Comparison of ENCODE assay signal across 14 cellular contexts in the genomic region with DNA sequence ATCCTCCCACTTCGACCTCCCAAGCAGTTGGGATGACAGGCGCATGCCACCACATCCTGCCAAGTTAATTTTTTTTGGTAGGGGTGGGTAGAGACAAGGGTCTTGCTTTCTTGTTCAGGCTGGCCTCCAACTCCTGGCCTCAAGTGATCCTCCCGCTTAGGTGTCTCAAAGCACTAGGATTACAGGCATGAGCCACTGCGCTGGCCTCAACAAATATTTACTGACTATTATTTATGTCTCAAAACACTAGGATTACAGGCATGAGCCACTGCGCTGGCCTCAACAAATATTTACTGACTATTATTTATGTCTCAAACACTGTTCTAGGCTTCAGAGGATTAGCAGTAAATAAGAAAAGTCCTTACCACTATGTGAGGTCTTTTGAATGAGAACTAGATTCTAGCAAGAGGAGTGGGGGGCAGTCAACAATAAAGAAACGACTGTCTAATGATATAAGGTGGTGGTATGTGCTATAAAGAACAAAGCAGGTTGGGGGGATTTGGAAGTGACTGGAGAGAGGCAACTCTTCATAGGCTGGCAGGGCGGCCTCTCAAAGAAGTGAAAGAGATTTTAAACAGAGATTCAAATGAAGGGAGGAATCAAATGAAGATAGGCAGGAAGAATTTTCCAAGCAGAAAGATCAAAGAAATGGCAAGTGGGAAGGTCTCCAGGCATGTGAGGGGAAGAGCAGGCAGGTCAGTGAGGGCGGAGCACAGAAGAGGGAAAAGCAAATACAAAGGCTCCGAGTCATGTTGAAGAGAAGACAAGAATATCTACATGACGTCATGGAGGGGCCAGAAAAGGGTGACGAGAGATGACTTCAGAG. TPM values are rescaled to one million over a fixed set of nuclear protein-coding genes. Genes with fewer than 3 reads are reported as not detected.
A peak's percentile ranks its signal among the peaks of the same experiment; 100 is the strongest.
DNase-seq lines count a peak whose midpoint lies in the region; ATAC-seq and TF ChIP-seq lines count a peak whose summit lies in the region.
"Had no signal": no experiment of that assay in that cellular context is flagged by ENCODE, and none has a peak within 500 bp of the region (broad histone marks: within the 10 kb centered on the region; RNA-seq: fewer than 3 reads in every experiment).

No MANE protein-coding gene starts in this region.

- no peak overlapping the region for H2BK20ac ChIP-seq in IMR-90 (ENCODE audit: low read depth, low read length)

- no peaks in the 10 kb centered on the region for H3K9me3 ChIP-seq in IMR-90 (ENCODE audit: control insufficient read depth, insufficient read depth, low read length)
- no peaks in the 10 kb centered on the region for H3K9me3 ChIP-seq in left lung
- H3K9me3 ChIP-seq in heart left ventricle: no peaks in the 10 kb centered on the region
- H3K9me3 ChIP-seq: left ventricle myocardium inferior had no signal

- no peak overlapping the region for H3K4ac ChIP-seq in IMR-90 (ENCODE audit: low read depth, low read length)

- peaks cover 9% of the 10 kb centered on the region for H3K27me3 ChIP-seq in IMR-90 (ENCODE audit: control insufficient read depth, insufficient read depth, low read length)
- no peaks in the 10 kb centered on the region for H3K27me3 ChIP-seq in left lung
- no peaks in the 10 kb centered on the region for H3K27me3 ChIP-seq in heart left ventricle

- TF ChIP-seq CTCF in IMR-90 (conservative IDR thresholded peaks at IDR 0.05; ENCODE audit: low read depth, low read length): no peak
- no peak for TF ChIP-seq CTCF in left lung (IDR thresholded peaks at IDR 0.05)
- TF ChIP-seq CTCF in heart left ventricle (IDR thresholded peaks at IDR 0.05): no peak

- no peak overlapping the region for H3K14ac ChIP-seq in IMR-90 (replicated peaks; ENCODE audit: low read depth, low read length)

- H4K91ac ChIP-seq in IMR-90 (ENCODE audit: insufficient read depth, low read depth, low read length): no peak overlapping the region

- H3K9me1 ChIP-seq in IMR-90 (ENCODE audit: insufficient read depth, low read length): no peaks in the 10 kb centered on the region; the same call in 1 of the 2 replicates

- in situ Hi-C loops in Caki2 (cut with HindIII; ENCODE audit: low pct_unique_long_range_greater_than_20kb, low sequenced_read_pairs) (no loop called here), IMR-90 (cut with MboI; ENCODE audit: low sequenced_read_pairs) (no loop called here), SK-MEL-5 (cut with HindIII; ENCODE audit: low pct_unique_long_range_greater_than_20kb, low sequenced_read_pairs) (no loop called here)

- WGBS in IMR-90 (ENCODE audit: extremely low coverage in 2 of 2, insufficient read length in 1 of 2), 2 experiments: 56% methylated on average over 5 of the region's 11 CpGs; no CpG with 5 or more reads in 1 of the 2 experiments
- 66 to 71% (median 69%) methylated on average over 11 of the region's 11 CpGs for WGBS in heart left ventricle, 4 donors

- no peak overlapping the region for H3K4me2 ChIP-seq in IMR-90 (ENCODE audit: low read depth, low read length)

- H3K4me1 ChIP-seq in IMR-90 (ENCODE audit: control insufficient read depth, insufficient read depth, low read length): no peaks in the 10 kb centered on the region
- H3K4me1 ChIP-seq in left lung: peaks cover 0 to 10% of the 10 kb centered on the region in 2 donors
- peaks cover 0 to 6% (median 0%) of the 10 kb centered on the region in 12 donors for H3K4me1 ChIP-seq in heart left ventricle
- H3K4me1 ChIP-seq: left ventricle myocardium inferior had no signal

- no peak overlapping the region for H3K23ac ChIP-seq in IMR-90 (ENCODE audit: low read depth, low read length)

- H2BK5ac ChIP-seq in IMR-90 (ENCODE audit: low read depth, low read length, poor library complexity, severe bottlenecking): no peak overlapping the region

- POLR2A ChIA-PET in IMR-90 (lab: Charles Lee; ENCODE audit: unreplicated experiment): no interaction called here

- TF ChIP-seq POLR2A in IMR-90 (IDR thresholded peaks at IDR 0.05; ENCODE audit: low read depth, low read length) (no peak), heart left ventricle (IDR thresholded peaks at IDR 0.05) (no peak)

- no peak overlapping the region for H4K5ac ChIP-seq in IMR-90 (ENCODE audit: low read depth, low read length)

- no peaks in the 10 kb centered on the region for H3K36me3 ChIP-seq in IMR-90 (ENCODE audit: control insufficient read depth, insufficient read depth, low read length)
- H3K36me3 ChIP-seq in left lung: no peaks in the 10 kb centered on the region
- H3K36me3 ChIP-seq in heart left ventricle: no peaks in the 10 kb centered on the region
- H3K36me3 ChIP-seq: left ventricle myocardium inferior had no signal

- intact Hi-C loops in IMR-90 (cut with micrococcal nuclease) (no loop called here), left lung (cut with DNase I) (no loop called here), heart left ventricle (cut with DNase I) (no loop called here)

- H2AK5ac ChIP-seq in IMR-90 (ENCODE audit: low read depth, low read length): no peak overlapping the region

- dilution Hi-C loops in IMR-90 (cut with HindIII; ENCODE audit: low sequenced_read_pairs, unreplicated experiment): no loop called here

- H3K9ac ChIP-seq in IMR-90 (ENCODE audit: low read depth, low read length): no peak overlapping the region

- H2BK120ac ChIP-seq in IMR-90 (ENCODE audit: low read depth, low read length): no peak overlapping the region

- no peak overlapping the region for H2AFZ ChIP-seq in IMR-90 (replicated peaks; ENCODE audit: low read length, poor library complexity)

- no peak overlapping the region for H2AK9ac ChIP-seq in IMR-90 (replicated peaks; ENCODE audit: low read depth, low read length, poor library complexity)

- no peaks in the 10 kb centered on the region for H3K79me1 ChIP-seq in IMR-90 (ENCODE audit: low read depth in 1 of 2, low read length in 2 of 2)

- no peak for ATAC-seq in IMR-90 (ENCODE audit: low read depth)
- peak; percentile 90 for ATAC-seq in left lung
- no peak for ATAC-seq in heart left ventricle
- ATAC-seq: natural killer cell had no signal

- H3K4me3 ChIP-seq in IMR-90 (ENCODE audit: insufficient read depth, low read depth, low read length) (no peak overlapping the region), left lung (no peak overlapping the region), heart left ventricle (no peak overlapping the region)
- H3K4me3 ChIP-seq: left ventricle myocardium inferior had no signal

- H4K8ac ChIP-seq in IMR-90 (ENCODE audit: low read depth in 2 of 2, low read length in 2 of 2): no peak overlapping the region

- no peak overlapping the region for H3K56ac ChIP-seq in IMR-90 (ENCODE audit: extremely low read depth, insufficient read depth, low read length)

- no peak overlapping the region for H2BK15ac ChIP-seq in IMR-90 (ENCODE audit: low read depth, low read length)

- CTCF ChIA-PET in IMR-90 (lab: Yijun Ruan, JAX): no interaction called here

- no peak for TF ChIP-seq RAD21 in IMR-90 (IDR thresholded peaks at IDR 0.05; ENCODE audit: low read length)

- no peak overlapping the region for H3K18ac ChIP-seq in IMR-90 (ENCODE audit: low read depth, low read length)

- no TSS peak for BruUV-seq in IMR-90 (replicated peaks; lab: Mats Ljungman, UMichigan)

- no peaks in the 10 kb centered on the region for H4K20me1 ChIP-seq in IMR-90 (ENCODE audit: insufficient read depth, low read length)

- DNase-seq in Caki2 (ENCODE audit: low read depth) (peak; percentile 34), IMR-90 (peak; percentile 34), SK-MEL-5 (ENCODE audit: low read depth, low spot score) (peak; percentile 28), left lung (no peak), NCI-H2107 (lab: John Stamatoyannopoulos, UW) (no peak), heart left ventricle (no peak), HuH-7 (ENCODE audit: low spot score) (no peak)
- no peak for DNase-seq in NK-92 treated with Interleukin-12 subunit alpha and Interleukin-12 subunit beta, amount 100 ng/mL, for 24 hours (lab: John Stamatoyannopoulos, UW)
- DNase-seq: activated CD4-positive, alpha-beta T cell treated with anti-CD3 and anti-CD28 coated beads, Interleukin-2, amount 10 ng/mL, durations not matched to agents 24 days and 14 days; activated T-cell treated with anti-CD3 and anti-CD28 coated beads, Interleukin-2, amount 50 U/mL, for 24 hours; left ventricle myocardium inferior; natural killer cell; RPMI8226; T-helper 2 cell had no signal

- H3K27ac ChIP-seq in IMR-90 (ENCODE audit: insufficient read depth, low read length) (no peak overlapping the region), left lung (no peak overlapping the region), heart left ventricle (no peak overlapping the region)
- H3K27ac ChIP-seq: left ventricle myocardium inferior had no signal

TF ChIP-seq in IMR-90, 13 proteins besides CTCF, POLR2A, EP300 and RAD21 (continues in another document):
- no peak for TF ChIP-seq SMC3 (IDR thresholded peaks at IDR 0.05; ENCODE audit: low read depth, low read length)
- no peak for TF ChIP-seq CEBPB (IDR thresholded peaks at IDR 0.05; ENCODE audit: low read depth, low read length)
- TF ChIP-seq MAZ (IDR thresholded peaks at IDR 0.05; ENCODE audit: borderline replicate concordance, low read depth, low read length): no peak
- no peak for TF ChIP-seq FOS (IDR thresholded peaks at IDR 0.05; ENCODE audit: low read depth, low read length)
- TF ChIP-seq BHLHE40 (IDR thresholded peaks at IDR 0.05; ENCODE audit: low read depth, low read length): no peak
- TF ChIP-seq, protein P1, sequence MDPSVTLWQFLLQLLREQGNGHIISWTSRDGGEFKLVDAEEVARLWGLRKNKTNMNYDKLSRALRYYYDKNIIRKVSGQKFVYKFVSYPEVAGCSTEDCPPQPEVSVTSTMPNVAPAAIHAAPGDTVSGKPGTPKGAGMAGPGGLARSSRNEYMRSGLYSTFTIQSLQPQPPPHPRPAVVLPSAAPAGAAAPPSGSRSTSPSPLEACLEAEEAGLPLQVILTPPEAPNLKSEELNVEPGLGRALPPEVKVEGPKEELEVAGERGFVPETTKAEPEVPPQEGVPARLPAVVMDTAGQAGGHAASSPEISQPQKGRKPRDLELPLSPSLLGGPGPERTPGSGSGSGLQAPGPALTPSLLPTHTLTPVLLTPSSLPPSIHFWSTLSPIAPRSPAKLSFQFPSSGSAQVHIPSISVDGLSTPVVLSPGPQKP (IDR thresholded peaks at IDR 0.05; ENCODE audit: borderline replicate concordance, low read depth, low read length): no peak
- no peak for TF ChIP-seq MAFK (IDR thresholded peaks at IDR 0.05; ENCODE audit: low read depth, low read length)
- TF ChIP-seq NFE2L2 (IDR thresholded peaks at IDR 0.05; ENCODE audit: low read depth, low read length): no peak

RNA-seq across cellular contexts. Expression of gene ACSL1, which starts 12.7 kb away (rescaled TPM):
- total RNA-seq in Caki2 (2014; rRNA removed; shearing (Covaris generic); ENCODE audit: low replicate concordance): 37.8 and 42.8 TPM in 2 replicates
- total RNA-seq in IMR-90 (2012; rRNA removed) (26.0 and 27.5 TPM in 2 replicates), left lung (100 to 1,000 TPM; 150 to 270 TPM), heart left ventricle (100 to 1,000 TPM; 171 to 603 (median 266) TPM)
- polyA plus RNA-seq in IMR-90 (2012; rRNA removed) (9.8 and 14.4 TPM in 2 replicates), heart left ventricle (100 to 1,000 TPM; 236 to 301 TPM)
- polyA plus RNA-seq in IMR-90 (2012; cell fraction: cytosol; rRNA removed): 5.3 and 8.6 TPM in 2 replicates
- polyA plus RNA-seq in IMR-90 (2012; cell fraction: nucleus; rRNA removed; ENCODE audit: low replicate concordance): 5.3 and 12.8 TPM in 2 replicates
- total RNA-seq in SK-MEL-5 (2014; rRNA removed; shearing (Covaris generic)): 123 and 126 TPM in 2 replicates
- polyA plus RNA-seq in SK-MEL-5 (2015; cell fraction: cytosol; rRNA removed): 84.5 and 110 TPM in 2 replicates
- polyA plus RNA-seq in SK-MEL-5 (2015; cell fraction: nucleus; rRNA removed): 87.3 and 87.7 TPM in 2 replicates

Comparison
In these comparisons a context has a peak if more than half of its experiments do, and no peak if none do; other contexts are left out.
1. DNase-seq: peak in Caki2 (single experiment), IMR-90 (single experiment) and SK-MEL-5 (single experiment); none in left lung (0 of 2), NK-92 treated with Interleukin-12 subunit alpha and Interleukin-12 subunit beta, amount 100 ng/mL, for 24 hours (single experiment), NCI-H2107 (single experiment), heart left ventricle (0 of 5) and HuH-7 (single experiment).